In genomic region chr1:107572674-107573205, GRCh38 we compare ENCODE assay signal across 1 cellular context.
TF ChIP-seq lines count a peak whose summit lies in the region.

No MANE protein-coding gene starts in this region.

TF ChIP-seq in HEK293, 187 proteins besides CTCF, POLR2A, EP300 and RAD21 (continued from another document):
- TF ChIP-seq PRDM6 (tag by site-specific recombination; IDR thresholded peaks at IDR 0.05) = peak; percentile 62
- no peak for TF ChIP-seq ZNF335 (tag by site-specific recombination; conservative IDR thresholded peaks at IDR 0.05)
- TF ChIP-seq ZNF266 (tag by site-specific recombination; IDR thresholded peaks at IDR 0.05; ENCODE audit: low read depth) = no peak
- no peak for TF ChIP-seq ZNF423 (tag by site-specific recombination; IDR thresholded peaks at IDR 0.05)
- no peak for TF ChIP-seq BCL11B (tag by site-specific recombination; IDR thresholded peaks at IDR 0.05; ENCODE audit: low read depth)
- no peak for TF ChIP-seq ZNF623 (tag by site-specific recombination; IDR thresholded peaks at IDR 0.05)
- no peak for TF ChIP-seq FEZF1 (tag by site-specific recombination; IDR thresholded peaks at IDR 0.05)
- TF ChIP-seq KLF1 (tag by site-specific recombination; IDR thresholded peaks at IDR 0.05) = no peak
- no peak for TF ChIP-seq YY2 (tag by site-specific recombination; IDR thresholded peaks at IDR 0.05)
- no peak for TF ChIP-seq ZSCAN5A (tag by site-specific recombination; IDR thresholded peaks at IDR 0.05)
- no peak for TF ChIP-seq ZNF26 (tag by site-specific recombination; IDR thresholded peaks at IDR 0.05)
- peak; percentile 19; the same call in 1 of the 2 replicates for TF ChIP-seq ZNF768 (tag by site-specific recombination; IDR thresholded peaks at IDR 0.05)
- no peak for TF ChIP-seq ZSCAN18 (tag by site-specific recombination; IDR thresholded peaks at IDR 0.05)
- TF ChIP-seq PRDM4 (tag by site-specific recombination; IDR thresholded peaks at IDR 0.05) = no peak
- TF ChIP-seq ZNF184 (tag by site-specific recombination; IDR thresholded peaks at IDR 0.05) = no peak
- TF ChIP-seq ZBTB48 (tag by site-specific recombination; IDR thresholded peaks at IDR 0.05) = peak; percentile 52; the same call in 1 of the 2 replicates
- no peak for TF ChIP-seq ZNF155 (tag by site-specific recombination; IDR thresholded peaks at IDR 0.05)
- TF ChIP-seq ZNF280C (tag by site-specific recombination; IDR thresholded peaks at IDR 0.05) = no peak
- TF ChIP-seq ZBTB44 (tag by site-specific recombination; IDR thresholded peaks at IDR 0.05) = no peak
- TF ChIP-seq ZNF704 (tag by site-specific recombination; IDR thresholded peaks at IDR 0.05) = no peak
- no peak for TF ChIP-seq SP2 (tag by site-specific recombination; IDR thresholded peaks at IDR 0.05)
- no peak for TF ChIP-seq ZNF221 (tag by site-specific recombination; IDR thresholded peaks at IDR 0.05; ENCODE audit: borderline replicate concordance)
- TF ChIP-seq ZNF114 (tag by site-specific recombination; IDR thresholded peaks at IDR 0.05) = no peak
- peak; percentile 56 for TF ChIP-seq ZNF600 (tag by site-specific recombination; IDR thresholded peaks at IDR 0.05)
- TF ChIP-seq ZNF548 (tag by site-specific recombination; IDR thresholded peaks at IDR 0.05) = no peak
- peak; percentile 30; the same call in 1 of the 2 replicates for TF ChIP-seq ZNF366 (tag by site-specific recombination; conservative IDR thresholded peaks at IDR 0.05)
- TF ChIP-seq GFI1B (tag by site-specific recombination; IDR thresholded peaks at IDR 0.05) = no peak
- TF ChIP-seq ZBTB6 (tag by site-specific recombination; IDR thresholded peaks at IDR 0.05) = no peak
- 0 out of 2 replicates have a peak, but pooled peaks have one; percentile 25 for TF ChIP-seq SP7 (tag by site-specific recombination; IDR thresholded peaks at IDR 0.05)
- TF ChIP-seq ZNF660 (tag by site-specific recombination; IDR thresholded peaks at IDR 0.05) = 0 out of 2 replicates have a peak, but pooled peaks have one; percentile 22
- TF ChIP-seq ZNF558 (tag by site-specific recombination; IDR thresholded peaks at IDR 0.05) = no peak
- no peak for TF ChIP-seq ZFP3 (tag by site-specific recombination; IDR thresholded peaks at IDR 0.05; ENCODE audit: low read depth)
